Comparison of ENCODE assay signal across 12 cellular contexts in genomic region chr4:133152801-133153526, GRCh38. TPM values are rescaled to one million over a fixed set of nuclear protein-coding genes. Genes with fewer than 3 reads are reported as not detected.
DNase-seq lines count a peak whose midpoint lies in the region; ATAC-seq, FAIRE-seq and TF ChIP-seq lines count a peak whose summit lies in the region.
"Had no signal": no experiment of that assay in that cellular context is flagged by ENCODE, and none has a peak within 500 bp of the region (broad histone marks: within the 10 kb centered on the region; RNA-seq: fewer than 3 reads in every experiment).

No MANE protein-coding gene starts in this region.

- peaks cover 0 to 3% (median 0%) of the 10 kb centered on the region in 45 donors for H3K27me3 ChIP-seq in dorsolateral prefrontal cortex
- H3K27me3 ChIP-seq in muscle layer of colon (ENCODE audit: control insufficient read depth in 1 of 2, insufficient read depth in 2 of 2, low read length in 2 of 2), result peaks cover 32 to 55% of the 10 kb centered on the region in 2 donors

- no peak for TF ChIP-seq POLR2A in A549 (IDR thresholded peaks at IDR 0.05; ENCODE audit: low read length)

- no peak for FAIRE-seq in A549 (lab: Jason Lieb, UNC)

- POLR2A ChIA-PET in A549 (lab: Yijun Ruan, JAX), result no interaction called here

- in situ Hi-C loops in GM13976 (cut with MboI; ENCODE audit: low sequenced_read_pairs, unreplicated experiment), result no loop called here

- H3K4me3 ChIP-seq in A549 (peak overlapping the region; percentile 35; the same call in 2 of the 3 replicates), dorsolateral prefrontal cortex (peak overlapping the region; percentile 65 to 97 (median 80)), muscle layer of colon (ENCODE audit: low read depth in 1 of 2, low read length in 2 of 2) (peak overlapping the region; percentile 13 to 77)
- H3K4me3 ChIP-seq: SJSA1 had no signal

- H3K27ac ChIP-seq in A549 (no peak overlapping the region), dorsolateral prefrontal cortex (peak overlapping the region; percentile 77 to 98 (median 95)), muscle layer of colon (ENCODE audit: low read depth, low read length) (no peak overlapping the region)
- H3K27ac ChIP-seq: SJSA1 had no signal

- ATAC-seq in A549 (no peak), HG03571 (IDR thresholded peaks at IDR 0.05; ENCODE audit: unreplicated experiment) (no peak), GM18873 (IDR thresholded peaks at IDR 0.05; ENCODE audit: low FRiP score, unreplicated experiment) (no peak)
- ATAC-seq: stimulated activated memory B cell treated with anti-CD40 and anti-IgM and Interleukin-4, amounts not matched to agents 10 μg/mL and 1 μg/mL and 100 μg/mL, for 72 hours had no signal

- H3K4me2 ChIP-seq in A549, result peak overlapping the region; percentile 91

- CTCF ChIA-PET in A549 (lab: Yijun Ruan, JAX), result interaction anchor here (0.6 to 1.5 kb wide), 4 partner anchors 10 to 1783 kb away, joined by 3 to 4 read pairs (median 4); no protein-coding TSS in a partner anchor

- intact Hi-C loops in dorsolateral prefrontal cortex (cut with DNase I), result loop anchor here in 1 of 2 donors (5.0 kb wide), 1 partner anchor 329 kb away; no protein-coding TSS in a partner anchor

- H3K36me3 ChIP-seq in muscle layer of colon (ENCODE audit: insufficient read depth, low read length), result no peaks in the 10 kb centered on the region
- H3K36me3 ChIP-seq: SJSA1 had no signal

- 6% methylated on average over 21 of the region's 21 CpGs for WGBS in A549 (ENCODE audit: missing lambda C conversion rate)

- H3K4me1 ChIP-seq in A549 (0 out of 3 replicates have a peak, but pooled peaks cover 9% of the 10 kb centered on the region), muscle layer of colon (ENCODE audit: insufficient read depth, low read length) (peaks cover 39% of the 10 kb centered on the region)
- H3K4me1 ChIP-seq: SJSA1 had no signal

- no peak for DNase-seq in A549 (ENCODE audit: low read depth in 1 of 2, low spot score in 1 of 2)
- peak; percentile 5 for DNase-seq in GM13976 (ENCODE audit: low spot score)
- peak in 3 of 10 donors; percentile 20 to 44 (median 39) for DNase-seq in dorsolateral prefrontal cortex
- DNase-seq in NCI-H187 (lab: John Stamatoyannopoulos, UW), result no peak
- no peak for DNase-seq in iPS-NIHi11 (ENCODE audit: low spot score)
- DNase-seq: GDM1, KG1 had no signal

- H3K9ac ChIP-seq in muscle layer of colon (ENCODE audit: low read length), result no peak overlapping the region

- TF ChIP-seq CTCF in A549 (IDR thresholded peaks at IDR 0.05) (no peak), GM13976 (IDR thresholded peaks at IDR 0.05; ENCODE audit: borderline replicate concordance, control extremely low read depth, extremely low read depth, insufficient read depth, missing control alignments) (no peak), dorsolateral prefrontal cortex (IDR thresholded peaks at IDR 0.05 in 54 of 56, conservative IDR thresholded peaks at IDR 0.05 in 2 of 56; ENCODE audit: low read depth in 1 of 56, partially characterized antibody in 56 of 56) (peak in 1 of 56 donors; percentile 9)

- H3K9me3 ChIP-seq in A549 (no peaks in the 10 kb centered on the region), muscle layer of colon (ENCODE audit: low read length) (no peaks in the 10 kb centered on the region)
- H3K9me3 ChIP-seq: SJSA1 had no signal

- no peak for TF ChIP-seq EP300 in A549 (IDR thresholded peaks at IDR 0.05)

- TF ChIP-seq RAD21 in A549 (conservative IDR thresholded peaks at IDR 0.05 in 1 of 2, IDR thresholded peaks at IDR 0.05 in 1 of 2), result no peak

TF ChIP-seq in A549, 52 proteins besides CTCF, POLR2A, EP300 and RAD21:
- no peak for TF ChIP-seq CHD4 (IDR thresholded peaks at IDR 0.05; ENCODE audit: borderline replicate concordance)
- TF ChIP-seq HEYL (CRISPR knock-in tag; IDR thresholded peaks at IDR 0.05), result no peak
- no peak for TF ChIP-seq ZSCAN20 (CRISPR knock-in tag; IDR thresholded peaks at IDR 0.05)
- no peak for TF ChIP-seq PHF8 (IDR thresholded peaks at IDR 0.05; ENCODE audit: borderline replicate concordance, low read depth)
- TF ChIP-seq CHD2 (IDR thresholded peaks at IDR 0.05; ENCODE audit: low read length, partially characterized antibody), result no peak
- no peak for TF ChIP-seq E2F6 (IDR thresholded peaks at IDR 0.05; ENCODE audit: borderline replicate concordance, low read depth)
- TF ChIP-seq USF2 (IDR thresholded peaks at IDR 0.05), result no peak
- no peak for TF ChIP-seq EHMT2 (IDR thresholded peaks at IDR 0.05; ENCODE audit: low read depth)
- TF ChIP-seq JUN (IDR thresholded peaks at IDR 0.05), result no peak
- TF ChIP-seq SMC3 (IDR thresholded peaks at IDR 0.05), result no peak
- TF ChIP-seq MYC (IDR thresholded peaks at IDR 0.05; ENCODE audit: borderline replicate concordance, low read length), result no peak
- TF ChIP-seq CBX8 (IDR thresholded peaks at IDR 0.05), result no peak
- TF ChIP-seq BHLHE40 (IDR thresholded peaks at IDR 0.05; ENCODE audit: low read depth, low read length), result no peak
- TF ChIP-seq ELK1 (IDR thresholded peaks at IDR 0.05; ENCODE audit: low read depth, low read length), result no peak
- no peak for TF ChIP-seq RNF2 (IDR thresholded peaks at IDR 0.05; ENCODE audit: borderline replicate concordance, low read depth)
- no peak for TF ChIP-seq HOXA7 (CRISPR knock-in tag; IDR thresholded peaks at IDR 0.05)
- no peak for TF ChIP-seq CEBPB (IDR thresholded peaks at IDR 0.05)
- no peak for TF ChIP-seq MAZ (IDR thresholded peaks at IDR 0.05; ENCODE audit: borderline replicate concordance, low read depth, low read length)
- no peak for TF ChIP-seq REST (IDR thresholded peaks at IDR 0.05)
- no peak for TF ChIP-seq NFE2L2 (conservative IDR thresholded peaks at IDR 0.05; ENCODE audit: low read length)

RNA-seq across cellular contexts. Expression of gene PCDH10, which starts 3.9 kb away (rescaled TPM):
- polyA plus RNA-seq in A549 (2011; rRNA removed), result 0.37 and 0.38 TPM in 2 replicates
- 0.33 and 0.36 TPM in 2 replicates for polyA plus RNA-seq in A549 (2012; cell fraction: cytosol; rRNA removed)
- polyA plus RNA-seq in A549 (2012; cell fraction: nucleus; rRNA removed), result 0.79 and 0.82 TPM in 2 replicates
- polyA plus RNA-seq in A549 (2017; fragmentation: RNase III; extraction: RNeasy Plus Mini Kit Qiagen cat#74134 plus additional on column Dnase treatment), result 0.42 to 0.58 TPM (median 0.49 TPM) in 3 replicates
- polyA minus RNA-seq in A549 (2011; rRNA and poly(A)+ RNA removed), result 0.54 TPM in 2 replicates
- 100 to 1,000 TPM in 17 of 120 experiments, 10 to 100 TPM in 103; 55.4 to 124 (median 86.6) TPM for total RNA-seq in dorsolateral prefrontal cortex
- total RNA-seq: SJSA1 had no signal

Comparison
In these comparisons a context has a peak if more than half of its experiments do, and no peak if none do; other contexts are left out.
1. H3K27ac ChIP-seq: peak in dorsolateral prefrontal cortex (59 of 59); none in A549 (0 of 2) and muscle layer of colon (single experiment).
2. Peak in every context shown above with its lines, with median percentiles within 50 percentile points of each other: H3K4me3 ChIP-seq.